8 cellular contexts compared by ENCODE assay signal in the genomic region with DNA sequence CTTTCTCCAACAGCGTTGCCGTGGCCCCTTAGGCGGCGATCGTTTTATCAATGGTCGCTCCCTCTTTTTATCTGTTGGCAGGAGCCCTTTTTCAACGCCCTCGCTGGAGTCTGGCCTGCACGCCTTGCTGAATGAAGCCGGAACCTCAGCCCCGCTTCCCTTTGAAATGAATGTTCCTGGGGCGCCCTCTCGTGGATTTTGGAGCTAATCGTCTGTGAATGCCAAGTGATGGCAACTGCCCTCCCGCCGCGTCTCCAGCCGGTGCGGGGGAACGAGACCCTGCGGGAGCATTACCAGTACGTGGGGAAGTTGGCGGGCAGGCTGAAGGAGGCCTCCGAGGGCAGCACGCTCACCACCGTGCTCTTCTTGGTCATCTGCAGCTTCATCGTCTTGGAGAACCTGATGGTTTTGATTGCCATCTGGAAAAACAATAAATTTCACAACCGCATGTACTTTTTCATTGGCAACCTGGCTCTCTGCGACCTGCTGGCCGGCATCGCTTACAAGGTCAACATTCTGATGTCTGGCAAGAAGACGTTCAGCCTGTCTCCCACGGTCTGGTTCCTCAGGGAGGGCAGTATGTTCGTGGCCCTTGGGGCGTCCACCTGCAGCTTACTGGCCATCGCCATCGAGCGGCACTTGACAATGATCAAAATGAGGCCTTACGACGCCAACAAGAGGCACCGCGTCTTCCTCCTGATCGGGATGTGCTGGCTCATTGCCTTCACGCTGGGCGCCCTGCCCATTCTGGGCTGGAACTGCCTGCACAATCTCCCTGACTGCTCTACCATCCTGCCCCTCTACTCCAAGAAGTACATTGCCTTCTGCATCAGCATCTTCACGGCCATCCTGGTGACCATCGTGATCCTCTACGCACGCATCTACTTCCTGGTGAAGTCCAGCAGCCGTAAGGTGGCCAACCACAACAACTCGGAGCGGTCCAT. TPM values are rescaled to one million over a fixed set of nuclear protein-coding genes. Genes with fewer than 3 reads are reported as not detected.
A peak's percentile ranks its signal among the peaks of the same experiment; 100 is the strongest.
DNase-seq lines count a peak whose midpoint lies in the region; ATAC-seq and TF ChIP-seq lines count a peak whose summit lies in the region.

No MANE protein-coding gene starts in this region.

- H3K79me2 ChIP-seq in ACC112 (ENCODE audit: control insufficient read depth, insufficient read depth, low read length, unreplicated experiment): peaks cover 46% of the 10 kb centered on the region
- H3K79me2 ChIP-seq in parathyroid adenoma: no peaks in the 10 kb centered on the region

- H3K27me3 ChIP-seq in ACC112 (ENCODE audit: insufficient read depth, low read length): no peaks in the 10 kb centered on the region
- no peaks in the 10 kb centered on the region for H3K27me3 ChIP-seq in parathyroid adenoma (ENCODE audit: control insufficient read depth, insufficient read depth, low read length)
- H3K27me3 ChIP-seq in tibial nerve: no peaks in the 10 kb centered on the region

- H3K4me3 Mint-ChIP-seq in activated naive CD4-positive, alpha-beta T cell treated with anti-CD3 and anti-CD28 coated beads for 36 hours: no peak overlapping the region

- H3K27ac ChIP-seq in ACC112 (ENCODE audit: low read depth, low read length) (peak overlapping the region; percentile 59), parathyroid adenoma (no peak overlapping the region), tibial nerve (peak overlapping the region in 3 of 4 donors; percentile 13 to 86 (median 83))

- TF ChIP-seq POLR2A in tibial nerve (IDR thresholded peaks at IDR 0.05): no peak

- intact Hi-C loops in activated naive CD4-positive, alpha-beta T cell treated with anti-CD3 and anti-CD28 coated beads for 36 hours (cut with micrococcal nuclease): loop anchor here (1.0 to 10.0 kb wide), 5 partner anchors 276 to 1046 kb away; a partner anchor contains a TSS

- H3K9ac ChIP-seq in parathyroid adenoma: no peak overlapping the region

- TF ChIP-seq EP300 in tibial nerve (IDR thresholded peaks at IDR 0.05): peak in 1 of 2 donors; percentile 17

- H3K36me3 ChIP-seq in ACC112 (ENCODE audit: insufficient read depth, low read length): peaks cover 33% of the 10 kb centered on the region
- no peaks in the 10 kb centered on the region for H3K36me3 ChIP-seq in parathyroid adenoma (ENCODE audit: control insufficient read depth, insufficient read depth, low read length)
- peaks cover 0 to 23% (median 0%) of the 10 kb centered on the region in 3 donors for H3K36me3 ChIP-seq in tibial nerve

- peak; percentile 95 for ATAC-seq in GM18511 (IDR thresholded peaks at IDR 0.05; ENCODE audit: unreplicated experiment)

- no peaks in the 10 kb centered on the region for H3K4me1 Mint-ChIP-seq in activated naive CD4-positive, alpha-beta T cell treated with anti-CD3 and anti-CD28 coated beads for 36 hours (ENCODE audit: low read depth)

- H3K9me3 ChIP-seq in parathyroid adenoma (ENCODE audit: control insufficient read depth, low read length) (no peaks in the 10 kb centered on the region), tibial nerve (no peaks in the 10 kb centered on the region)

- 24 to 26% methylated on average over 38 to 52 of the region's 52 CpGs for WGBS in tibial nerve, 2 donors

- CTCF ChIA-PET in activated naive CD4-positive, alpha-beta T cell treated with anti-CD3 and anti-CD28 coated beads for 36 hours (lab: Charles Lee): interaction anchor here (0.6 to 1.7 kb wide), 9 partner anchors 37 to 410 kb away, joined by 3 to 5 read pairs (median 4); no protein-coding TSS in a partner anchor

- peak overlapping the region; percentile 62 for H3K4me2 ChIP-seq in parathyroid adenoma (ENCODE audit: low read length)

- TF ChIP-seq CTCF in LNCAP (IDR thresholded peaks at IDR 0.05) (peak; percentile 82), parathyroid adenoma (IDR thresholded peaks at IDR 0.05) (peak; percentile 57), tibial nerve (IDR thresholded peaks at IDR 0.05) (peak; percentile 72 to 92 (median 80))

- peaks cover 36% of the 10 kb centered on the region for H3K4me1 ChIP-seq in ACC112 (ENCODE audit: control insufficient read depth, insufficient read depth, low read length, unreplicated experiment)
- no peaks in the 10 kb centered on the region for H3K4me1 ChIP-seq in parathyroid adenoma
- peaks cover 0 to 62% (median 34%) of the 10 kb centered on the region in 4 donors for H3K4me1 ChIP-seq in tibial nerve

- H3K27me3 Mint-ChIP-seq in activated naive CD4-positive, alpha-beta T cell treated with anti-CD3 and anti-CD28 coated beads for 36 hours (ENCODE audit: low read depth): peaks cover 26% of the 10 kb centered on the region

- no peaks in the 10 kb centered on the region for H3K9me3 Mint-ChIP-seq in activated naive CD4-positive, alpha-beta T cell treated with anti-CD3 and anti-CD28 coated beads for 36 hours

- in situ Hi-C loops in SK-MEL-5 (cut with HindIII; ENCODE audit: low pct_unique_long_range_greater_than_20kb, low sequenced_read_pairs): no loop called here

- H3K4me3 ChIP-seq in ACC112 (ENCODE audit: low read depth, low read length) (no peak overlapping the region), parathyroid adenoma (ENCODE audit: low read depth, low read length) (no peak overlapping the region), tibial nerve (peak overlapping the region in 1 of 4 donors; percentile 18)

- peak; percentile 84 for DNase-seq in SK-MEL-5 (ENCODE audit: low read depth, low spot score)
- peak; percentile 91 for DNase-seq in activated naive CD4-positive, alpha-beta T cell treated with anti-CD3 and anti-CD28 coated beads for 36 hours
- DNase-seq in glomerular endothelial cell (ENCODE audit: extremely low read depth, low read depth, low spot score): peak; percentile 34
- peak; percentile 86 to 94 for DNase-seq in tibial nerve (ENCODE audit: low spot score in 2 of 2)

- no peak overlapping the region for H3K27ac Mint-ChIP-seq in activated naive CD4-positive, alpha-beta T cell treated with anti-CD3 and anti-CD28 coated beads for 36 hours

- H3K36me3 Mint-ChIP-seq in activated naive CD4-positive, alpha-beta T cell treated with anti-CD3 and anti-CD28 coated beads for 36 hours (ENCODE audit: low read depth): no peaks in the 10 kb centered on the region

- H2AFZ ChIP-seq in ACC112 (ENCODE audit: low read length, unreplicated experiment) (no peak overlapping the region), parathyroid adenoma (peak overlapping the region; percentile 56)

RNA-seq across cellular contexts. Expression of a gene that starts 10.0 kb away (rescaled TPM):
- total RNA-seq in SK-MEL-5 (2014; rRNA removed; shearing (Covaris generic)): 0.50 and 0.56 TPM in 2 replicates
- polyA plus RNA-seq in SK-MEL-5 (2015; cell fraction: cytosol; rRNA removed): 0.80 and 0.93 TPM in 2 replicates
- 0.50 and 2.8 TPM in 2 replicates for polyA plus RNA-seq in SK-MEL-5 (2015; cell fraction: nucleus; rRNA removed)
- total RNA-seq in activated naive CD4-positive, alpha-beta T cell treated with anti-CD3 and anti-CD28 coated beads for 36 hours: 1 to 10 TPM in 1 of 2 experiments, under 1 TPM in 1; 0.91 to 1.4 TPM
- 21.4 and 22.3 TPM in 2 replicates for total RNA-seq in glomerular endothelial cell
- total RNA-seq in tibial nerve: 10 to 100 TPM; 13.0 to 25.8 (median 14.5) TPM

Comparison
In these comparisons a context has a peak if more than half of its experiments do, and no peak if none do; other contexts are left out.
1. DNase-seq: peak in every context shown above with its lines; median percentile 91 in activated naive CD4-positive, alpha-beta T cell treated with anti-CD3 and anti-CD28 coated beads for 36 hours; 90 in tibial nerve; 84 in SK-MEL-5; 34 in glomerular endothelial cell.